ENCODE assay signal across 30 cellular contexts in the genomic region with DNA sequence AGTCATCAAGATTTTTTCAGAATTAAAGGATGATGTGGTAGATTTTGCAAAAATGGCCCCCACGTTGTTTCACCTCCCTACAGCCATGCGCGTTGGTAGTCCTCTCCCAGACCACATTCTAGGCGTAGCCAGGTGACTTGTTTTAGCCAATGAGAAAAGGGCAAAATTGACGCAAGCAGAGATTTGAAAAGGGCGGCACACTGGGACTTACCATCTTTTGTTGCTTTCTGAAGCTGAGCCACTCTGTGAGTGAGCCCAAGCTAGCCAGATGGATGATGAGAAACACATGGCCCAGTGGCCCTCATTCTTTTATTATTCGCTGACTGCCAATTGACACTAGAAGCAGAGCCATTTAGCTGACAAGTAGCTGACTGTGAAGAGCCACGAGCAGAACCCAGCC.
"Had no signal": no experiment of that assay in that cellular context is flagged by ENCODE, and none has a peak within 500 bp of the region (broad histone marks: within the 10 kb centered on the region; RNA-seq: fewer than 3 reads in every experiment).

No MANE protein-coding gene starts in this region.

- H3K36me3 Mint-ChIP-seq: activated CD8-positive, alpha-beta memory T cell treated with anti-CD3 and anti-CD28 coated beads, Interleukin-2, amount 10 ng/mL, durations not matched to agents 7 days and 5 days; activated naive CD8-positive, alpha-beta T cell treated with anti-CD3 and anti-CD28 coated beads for 36 hours; naive thymus-derived CD8-positive, alpha-beta T cell; stimulated activated effector memory CD8-positive, alpha-beta T cell treated with anti-CD3 and anti-CD28 coated beads, Interleukin-12 subunit alpha, Interleukin-12 subunit beta, amount 100 ng/mL, for 72 hours had no signal

- H3K4me3 Mint-ChIP-seq: activated B cell treated with CpG ODN at 0.5 μM for 24 hours; activated CD4-positive, alpha-beta T cell treated with anti-CD3 and anti-CD28 coated beads for 36 hours; activated CD8-positive, alpha-beta memory T cell treated with anti-CD3 and anti-CD28 coated beads, Interleukin-2, amount 10 ng/mL, durations not matched to agents 7 days and 5 days; activated CD8-positive, alpha-beta T cell treated with anti-CD3 and anti-CD28 coated beads, Interleukin-2, amount 10 ng/mL, durations not matched to agents 7 days and 5 days; activated naive CD8-positive, alpha-beta T cell treated with anti-CD3 and anti-CD28 coated beads for 36 hours; naive thymus-derived CD8-positive, alpha-beta T cell; neural crest cell; stimulated activated effector memory CD8-positive, alpha-beta T cell treated with anti-CD3 and anti-CD28 coated beads, Interleukin-12 subunit alpha, Interleukin-12 subunit beta, amount 100 ng/mL, for 72 hours; stimulated activated naive CD8-positive, alpha-beta T cell treated with anti-CD3 and anti-CD28 coated beads, Interleukin-15, Interleukin-2, amounts not matched to agents 100 ng/mL and 50 ng/mL, for 24 hours had no signal

- H3K4me1 Mint-ChIP-seq: activated B cell treated with CpG ODN at 0.5 μM for 24 hours; activated CD4-positive, alpha-beta T cell treated with anti-CD3 and anti-CD28 coated beads for 36 hours; activated CD8-positive, alpha-beta memory T cell treated with anti-CD3 and anti-CD28 coated beads, Interleukin-2, amount 10 ng/mL, durations not matched to agents 7 days and 5 days; activated naive CD8-positive, alpha-beta T cell treated with anti-CD3 and anti-CD28 coated beads for 36 hours; neural crest cell; stimulated activated effector memory CD8-positive, alpha-beta T cell treated with anti-CD3 and anti-CD28 coated beads, Interleukin-12 subunit alpha, Interleukin-12 subunit beta, amount 100 ng/mL, for 72 hours had no signal

- ATAC-seq: activated CD4-positive, alpha-beta T cell treated with anti-CD3 and anti-CD28 coated beads for 36 hours; activated CD8-positive, alpha-beta memory T cell treated with anti-CD3 and anti-CD28 coated beads, Interleukin-2, amount 10 ng/mL, durations not matched to agents 7 days and 5 days; activated CD8-positive, alpha-beta T cell treated with anti-CD3 and anti-CD28 coated beads, Interleukin-2, amount 10 ng/mL, durations not matched to agents 7 days and 5 days; body of pancreas; heart left ventricle; left lobe of liver; lower lobe of right lung; naive thymus-derived CD8-positive, alpha-beta T cell; right lobe of liver; stimulated activated effector memory CD8-positive, alpha-beta T cell treated with anti-CD3 and anti-CD28 coated beads, Interleukin-12 subunit alpha, Interleukin-12 subunit beta, amount 100 ng/mL, for 72 hours had no signal

- DNase-seq: activated B cell treated with CpG ODN at 0.5 μM for 24 hours; activated CD4-positive, alpha-beta T cell treated with anti-CD3 and anti-CD28 coated beads for 36 hours; activated CD8-positive, alpha-beta memory T cell treated with anti-CD3 and anti-CD28 coated beads, Interleukin-2, amount 10 ng/mL, durations not matched to agents 7 days and 5 days; activated CD8-positive, alpha-beta T cell treated with anti-CD3 and anti-CD28 coated beads, Interleukin-2, amount 10 ng/mL, durations not matched to agents 7 days and 5 days; activated naive CD8-positive, alpha-beta T cell treated with anti-CD3 and anti-CD28 coated beads for 36 hours; activated T-cell treated with anti-CD3 and anti-CD28 coated beads, Interleukin-2, amount 50 U/mL, for 48 hours; adrenal gland; aorta; body of pancreas; cerebellar nuclear complex; colonic mucosa; dorsolateral prefrontal cortex; effector memory CD4-positive, alpha-beta T cell; erythroblast; hypothalamus; lower lobe of right lung; mesenchymal stem cell; naive thymus-derived CD8-positive, alpha-beta T cell; nucleus accumbens; right lobe of liver; stimulated activated CD4-positive, alpha-beta T cell treated with anti-CD3 and anti-CD28 coated beads, Interleukin-12 subunit alpha, Interleukin-12 subunit beta, amount 100 ng/mL, for 4 hours; stimulated activated CD4-positive, alpha-beta T cell treated with anti-CD3 and anti-CD28 coated beads, Interleukin-4, amount 100 ng/mL, for 24 hours; T-helper 2 cell; upper lobe of left lung had no signal

- H3K9me3 Mint-ChIP-seq: activated naive CD8-positive, alpha-beta T cell treated with anti-CD3 and anti-CD28 coated beads for 36 hours; activated T-helper 2 cell treated with anti-CD3 and anti-CD28 coated beads, Interferon-gamma antibody, Interleukin-2, Interleukin-4, amounts not matched to agents 10 μg/mL and 5 μg/mL and 100 μg/mL, durations not matched to agents 14 hours and 24 hours and 36 hours; stimulated activated effector memory CD8-positive, alpha-beta T cell treated with anti-CD3 and anti-CD28 coated beads, Interleukin-12 subunit alpha, Interleukin-12 subunit beta, amount 100 ng/mL, for 72 hours had no signal

- H3K27ac Mint-ChIP-seq: activated B cell treated with CpG ODN at 0.5 μM for 24 hours; activated CD4-positive, alpha-beta T cell treated with anti-CD3 and anti-CD28 coated beads for 36 hours; activated CD8-positive, alpha-beta memory T cell treated with anti-CD3 and anti-CD28 coated beads, Interleukin-2, amount 10 ng/mL, durations not matched to agents 7 days and 5 days; activated CD8-positive, alpha-beta T cell treated with anti-CD3 and anti-CD28 coated beads, Interleukin-2, amount 10 ng/mL, durations not matched to agents 7 days and 5 days; activated naive CD8-positive, alpha-beta T cell treated with anti-CD3 and anti-CD28 coated beads for 36 hours; activated T-helper 2 cell treated with anti-CD3 and anti-CD28 coated beads, Interferon-gamma antibody, Interleukin-2, Interleukin-4, amounts not matched to agents 10 μg/mL and 5 μg/mL and 100 μg/mL, durations not matched to agents 14 hours and 24 hours and 36 hours; naive thymus-derived CD8-positive, alpha-beta T cell; stimulated activated effector memory CD8-positive, alpha-beta T cell treated with anti-CD3 and anti-CD28 coated beads, Interleukin-12 subunit alpha, Interleukin-12 subunit beta, amount 100 ng/mL, for 72 hours; stimulated activated naive CD8-positive, alpha-beta T cell treated with anti-CD3 and anti-CD28 coated beads, Interleukin-15, Interleukin-2, amounts not matched to agents 100 ng/mL and 50 ng/mL, for 24 hours had no signal
